Comparison of ENCODE assay signal across 9 cellular contexts in genomic region chr14:24630872-24631477, GRCh38. TPM values are rescaled to one million over a fixed set of nuclear protein-coding genes. Genes with fewer than 3 reads are reported as not detected.
DNase-seq lines count a peak whose midpoint lies in the region; ATAC-seq and TF ChIP-seq lines count a peak whose summit lies in the region.
"Had no signal": no experiment of that assay in that cellular context is flagged by ENCODE, and none has a peak within 500 bp of the region (broad histone marks: within the 10 kb centered on the region; RNA-seq: fewer than 3 reads in every experiment).

No MANE protein-coding gene starts in this region.

- no peak for TF ChIP-seq CTCF in endothelial cell (IDR thresholded peaks at IDR 0.05; ENCODE audit: unreplicated experiment)

- peak overlapping the region; percentile 87 to 88 for H3K4me3 Mint-ChIP-seq in effector memory CD8-positive, alpha-beta T cell
- H3K4me3 Mint-ChIP-seq in endothelial cell (ENCODE audit: unreplicated experiment), result no peak overlapping the region

- H3K27ac Mint-ChIP-seq in effector memory CD8-positive, alpha-beta T cell, result peak overlapping the region; percentile 97 to 98
- H3K27ac Mint-ChIP-seq in endothelial cell (ENCODE audit: unreplicated experiment), result no peak overlapping the region

- no peak for ATAC-seq in effector memory CD8-positive, alpha-beta T cell (replicated peaks)

- H3K4me1 Mint-ChIP-seq in effector memory CD8-positive, alpha-beta T cell (ENCODE audit: low read depth in 2 of 2), result peaks cover 48 to 53% of the 10 kb centered on the region in 2 donors
- H3K4me1 Mint-ChIP-seq in endothelial cell (ENCODE audit: unreplicated experiment), result no peaks in the 10 kb centered on the region

- H3K36me3 Mint-ChIP-seq in effector memory CD8-positive, alpha-beta T cell (ENCODE audit: insufficient read depth), result peaks cover 52% of the 10 kb centered on the region
- H3K36me3 Mint-ChIP-seq in endothelial cell (ENCODE audit: low read depth, unreplicated experiment), result no peaks in the 10 kb centered on the region

- no peaks in the 10 kb centered on the region for H3K27me3 Mint-ChIP-seq in effector memory CD8-positive, alpha-beta T cell
- peaks cover 6% of the 10 kb centered on the region for H3K27me3 Mint-ChIP-seq in endothelial cell (ENCODE audit: unreplicated experiment)

- H3K9me3 Mint-ChIP-seq in effector memory CD8-positive, alpha-beta T cell, result no peaks in the 10 kb centered on the region
- H3K9me3 Mint-ChIP-seq in endothelial cell (ENCODE audit: unreplicated experiment), result no peaks in the 10 kb centered on the region

- DNase-seq in NCI-H2107 treated with DMSO at 0.1 percent for 48 hours (lab: John Stamatoyannopoulos, UW; ENCODE audit: unreplicated experiment), result peak; percentile 62
- no peak for DNase-seq in NCI-H2107 (lab: John Stamatoyannopoulos, UW)
- peak; percentile 80 for DNase-seq in NCI-H748 (lab: John Stamatoyannopoulos, UW; ENCODE audit: unreplicated experiment)
- no peak for DNase-seq in effector memory CD8-positive, alpha-beta T cell
- DNase-seq in stimulated activated CD8-positive, alpha-beta memory T cell treated with anti-CD3 and anti-CD28 coated beads, Interleukin-4, amount 100 ng/mL, for 48 hours, result peak; percentile 62
- no peak for DNase-seq in KG1 (lab: John Stamatoyannopoulos, UW)
- no peak for DNase-seq in endothelial cell (ENCODE audit: low spot score)
- no peak for DNase-seq in cortex of kidney (lab: John Stamatoyannopoulos, UW)
- DNase-seq: 8988T had no signal

RNA-seq across cellular contexts. Expression of gene GZMB, which starts 3.0 kb away (rescaled TPM):
- not detected for total RNA-seq in endothelial cell (ENCODE audit: unreplicated experiment)

RNA-seq across cellular contexts. Expression of gene GZMH, which starts 21.5 kb away (rescaled TPM):
- not detected for total RNA-seq in endothelial cell (ENCODE audit: unreplicated experiment)

RNA-seq across cellular contexts. Expression of gene CTSG, which starts 54.9 kb away (rescaled TPM):
- total RNA-seq in endothelial cell (ENCODE audit: unreplicated experiment), result not detected

Comparison
In these comparisons a context has a peak if more than half of its experiments do, and no peak if none do; other contexts are left out.
1. DNase-seq: peak in NCI-H2107 treated with DMSO at 0.1 percent for 48 hours (single experiment), NCI-H748 (single experiment) and stimulated activated CD8-positive, alpha-beta memory T cell treated with anti-CD3 and anti-CD28 coated beads, Interleukin-4, amount 100 ng/mL, for 48 hours (single experiment); none in NCI-H2107 (single experiment), effector memory CD8-positive, alpha-beta T cell (0 of 3), KG1 (single experiment), endothelial cell (single experiment) and cortex of kidney (single experiment).